ENCODE assay signal across 8 cellular contexts in genomic region chr12:26884765-26885576, GRCh38. TPM values are rescaled to one million over a fixed set of nuclear protein-coding genes. Genes with fewer than 3 reads are reported as not detected.
DNase-seq lines count a peak whose midpoint lies in the region; ATAC-seq, FAIRE-seq and TF ChIP-seq lines count a peak whose summit lies in the region.

No MANE protein-coding gene starts in this region.

- H3K36me3 Mint-ChIP-seq in immature natural killer cell = no peaks in the 10 kb centered on the region

- intact Hi-C loops in breast epithelium (cut with DNase I; ENCODE audit: low total_unique reads) = no loop called here

- peak overlapping the region in 1 of 6 donors; percentile 84 for H3K27ac Mint-ChIP-seq in immature natural killer cell

- H3K36me3 ChIP-seq in breast epithelium = no peaks in the 10 kb centered on the region

- H3K27me3 ChIP-seq in breast epithelium = no peaks in the 10 kb centered on the region

- peaks cover 4 to 12% of the 10 kb centered on the region in 2 donors for H3K4me1 Mint-ChIP-seq in immature natural killer cell

- H3K27ac ChIP-seq in VCaP (0 out of 2 replicates have a peak overlapping the region, but pooled peaks have one; percentile 14), breast epithelium (no peak overlapping the region)

- FAIRE-seq in A204.1 (lab: Jason Lieb, UNC) = peak; percentile 52

- peaks cover 0 to 2% (median 0%) of the 10 kb centered on the region in 6 donors for H3K9me3 Mint-ChIP-seq in immature natural killer cell

- TF ChIP-seq POLR2A in breast epithelium (IDR thresholded peaks at IDR 0.05) = no peak

- no peak overlapping the region for H3K4me3 ChIP-seq in breast epithelium

- H3K4me1 ChIP-seq in breast epithelium = no peaks in the 10 kb centered on the region

- TF ChIP-seq CTCF in VCaP (conservative IDR thresholded peaks at IDR 0.05) (peak; percentile 99), breast epithelium (IDR thresholded peaks at IDR 0.05) (peak; percentile 87 to 92 (median 92))

- H3K27me3 Mint-ChIP-seq in immature natural killer cell (ENCODE audit: low read depth in 3 of 3) = peaks cover 2 to 13% (median 8%) of the 10 kb centered on the region in 3 donors

- ATAC-seq in GM18508 (IDR thresholded peaks at IDR 0.05; ENCODE audit: insufficient read depth, unreplicated experiment) = peak; percentile 83
- ATAC-seq in HG03135 (IDR thresholded peaks at IDR 0.05; ENCODE audit: unreplicated experiment) = peak; percentile 90

- H3K9me3 ChIP-seq in breast epithelium = no peaks in the 10 kb centered on the region

- DNase-seq in NCI-H2227 (lab: John Stamatoyannopoulos, UW; ENCODE audit: unreplicated experiment) = peak; percentile 85
- peak; percentile 82 to 86 for DNase-seq in breast epithelium (ENCODE audit: low spot score in 2 of 2)
- DNase-seq in immature natural killer cell = peak; percentile 75 to 83 (median 80)
- DNase-seq in stimulated activated CD4-positive, alpha-beta T cell treated with anti-CD3 and anti-CD28 coated beads, Interleukin-15, amount 100 ng/mL, for 1 hour (ENCODE audit: low read depth in 1 of 2, low spot score in 1 of 2) = peak; percentile 50 to 61

- peak overlapping the region; percentile 23 to 77 (median 53) for H3K4me3 Mint-ChIP-seq in immature natural killer cell

RNA-seq across cellular contexts. Expression of gene ITPR2, which starts 52.0 kb away (rescaled TPM):
- total RNA-seq in breast epithelium = 10 to 100 TPM; 47.2 to 95.0 (median 66.5) TPM
- 10 to 100 TPM in 1 of 3 donors, 1 to 10 TPM in 2; 7.2 to 23.4 (median 7.4) TPM for polyA plus RNA-seq in immature natural killer cell

RNA-seq across cellular contexts. Expression of gene INTS13, which starts 52.8 kb away (rescaled TPM):
- total RNA-seq in breast epithelium = 10 to 100 TPM; 20.6 to 23.1 (median 21.9) TPM
- 10 to 100 TPM; 11.4 to 27.2 (median 21.9) TPM for polyA plus RNA-seq in immature natural killer cell

RNA-seq across cellular contexts. Expression of gene FGFR1OP2, which starts 53.3 kb away (rescaled TPM):
- total RNA-seq in breast epithelium = 100 to 1,000 TPM in 1 of 3 donors, 10 to 100 TPM in 2; 87.8 to 111 (median 92.5) TPM
- 10 to 100 TPM; 70.7 to 95.1 (median 85.2) TPM for polyA plus RNA-seq in immature natural killer cell
